In the genomic region with DNA sequence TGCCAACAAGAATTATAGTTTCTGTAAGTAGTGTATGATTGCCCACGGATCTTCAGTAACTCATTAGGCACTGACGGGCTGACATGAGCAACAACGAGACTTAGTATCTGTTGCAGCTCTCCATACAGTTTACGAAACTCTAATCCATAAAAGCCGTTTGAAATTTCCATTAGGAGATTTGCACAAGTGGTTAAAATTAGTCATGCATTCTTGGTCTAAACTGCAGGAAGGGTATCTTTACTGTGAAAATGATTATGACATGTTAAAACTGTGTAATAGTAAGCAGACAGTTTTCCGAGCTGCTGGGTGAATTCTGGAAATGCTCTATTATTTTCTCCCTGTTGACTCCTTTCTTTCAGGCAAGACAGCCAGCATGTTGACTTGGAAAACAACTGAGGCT, we compare ENCODE assay signal across 13 cellular contexts.
"Had no signal": no experiment of that assay in that cellular context is flagged by ENCODE, and none has a peak within 500 bp of the region (broad histone marks: within the 10 kb centered on the region; RNA-seq: fewer than 3 reads in every experiment).

No MANE protein-coding gene starts in this region.

- H3K27ac ChIP-seq: ascending aorta, right atrium auricular region had no signal

- H3K4me1 ChIP-seq: ascending aorta, right atrium auricular region had no signal

- ATAC-seq: activated naive CD8-positive, alpha-beta T cell treated with anti-CD3 and anti-CD28 coated beads, Interleukin-2, amount 50 U/mL, for 24 hours; activated T-helper 17 cell treated with anti-CD3 and anti-CD28 coated beads, Interleukin-2, amount 50 U/mL, for 72 hours; left ventricle myocardium superior; natural killer cell treated with Interleukin-12 subunit alpha and Interleukin-12 subunit beta and Interleukin-15 and Interleukin-18, amount 100 ng/mL, for 72 hours; stimulated activated naive CD8-positive, alpha-beta T cell treated with anti-CD3 and anti-CD28 coated beads, Interleukin-15, Interleukin-2, amounts not matched to agents 100 U/mL and 50 U/mL, for 24 hours had no signal

- H3K36me3 ChIP-seq: ascending aorta, right atrium auricular region had no signal

- H3K27me3 ChIP-seq: ascending aorta, right atrium auricular region had no signal

- H3K4me3 ChIP-seq: ascending aorta, right atrium auricular region had no signal

- DNase-seq: activated CD4-positive, alpha-beta T cell treated with anti-CD3 and anti-CD28 coated beads for 1 hour; activated CD4-positive, alpha-beta T cell treated with anti-CD3 and anti-CD28 coated beads, Interleukin-2, amount 50 U/mL, for 4 hours; activated naive CD4-positive, alpha-beta T cell treated with anti-CD3 and anti-CD28 coated beads for 36 hours; activated naive CD8-positive, alpha-beta T cell treated with anti-CD3 and anti-CD28 coated beads, Interleukin-2, amount 50 U/mL, for 24 hours; hypothalamus; left ventricle myocardium superior; nucleus accumbens; small intestine; stimulated activated naive CD8-positive, alpha-beta T cell treated with anti-CD3 and anti-CD28 coated beads, Interleukin-15, Interleukin-2, amounts not matched to agents 100 U/mL and 50 U/mL, for 24 hours had no signal
